ENCODE assay signal across 18 cellular contexts in genomic region chr12:47944685-47945340, GRCh38. TPM values are rescaled to one million over a fixed set of nuclear protein-coding genes. Genes with fewer than 3 reads are reported as not detected.
"Had no signal": no experiment of that assay in that cellular context is flagged by ENCODE, and none has a peak within 500 bp of the region (broad histone marks: within the 10 kb centered on the region; RNA-seq: fewer than 3 reads in every experiment).

No MANE protein-coding gene starts in this region.

- DNase-seq: activated CD4-positive, alpha-beta T cell treated with anti-CD3 and anti-CD28 coated beads, Interleukin-2, amount 10 ng/mL, durations not matched to agents 7 days and 5 days; activated CD8-positive, alpha-beta T cell treated with anti-CD3 and anti-CD28 coated beads, Interleukin-2, amount 10 ng/mL, durations not matched to agents 7 days and 5 days; activated T-cell treated with anti-CD3 and anti-CD28 coated beads, Interleukin-2, amount 50 U/mL, for 24 hours; adrenal gland; left cardiac atrium; mesendoderm; stimulated activated CD4-positive, alpha-beta T cell treated with anti-CD3 and anti-CD28 coated beads, Interleukin-12 subunit alpha, Interleukin-12 subunit beta, amount 100 ng/mL, for 4 hours; stimulated activated CD4-positive, alpha-beta T cell treated with anti-CD3 and anti-CD28 coated beads, Interleukin-2, amount 100 ng/mL, for 24 hours; stimulated activated naive CD8-positive, alpha-beta T cell treated with anti-CD3 and anti-CD28 coated beads, Interleukin-15, Interleukin-2, amounts not matched to agents 100 U/mL and 50 U/mL, for 24 hours; substantia nigra; tibial artery had no signal

- H3K4me3 Mint-ChIP-seq: activated CD4-positive, alpha-beta T cell treated with anti-CD3 and anti-CD28 coated beads, Interleukin-2, amount 10 ng/mL, durations not matched to agents 7 days and 5 days; activated CD8-positive, alpha-beta T cell treated with anti-CD3 and anti-CD28 coated beads, Interleukin-2, amount 10 ng/mL, durations not matched to agents 7 days and 5 days; activated T-cell treated with anti-CD3 and anti-CD28 coated beads, Interleukin-2, amount 50 U/mL, for 24 hours; natural killer cell treated with Interleukin-12 subunit alpha and Interleukin-12 subunit beta and Interleukin-15 and Interleukin-18, amount 100 ng/mL, for 72 hours; T-helper 2 cell treated with Interferon-gamma antibody and Interleukin-4, amounts not matched to agents 5 μg/mL and 100 μg/mL, for 36 hours had no signal

- H3K36me3 Mint-ChIP-seq: activated naive CD4-positive, alpha-beta T cell treated with anti-CD3 and anti-CD28 coated beads, Interleukin-2, amount 50 U/mL, for 72 hours; natural killer cell treated with Interleukin-12 subunit alpha and Interleukin-12 subunit beta and Interleukin-15 and Interleukin-18, amount 100 ng/mL, for 72 hours had no signal

- H3K9me3 ChIP-seq: adrenal gland, tibial artery, vagina had no signal

- H3K9me3 Mint-ChIP-seq: activated CD4-positive, alpha-beta T cell treated with anti-CD3 and anti-CD28 coated beads, Interleukin-2, amount 10 ng/mL, durations not matched to agents 7 days and 5 days; activated naive CD4-positive, alpha-beta T cell treated with anti-CD3 and anti-CD28 coated beads, Interleukin-2, amount 50 U/mL, for 72 hours; activated T-cell treated with anti-CD3 and anti-CD28 coated beads, Interleukin-2, amount 50 U/mL, for 24 hours; natural killer cell treated with Interleukin-12 subunit alpha and Interleukin-12 subunit beta and Interleukin-15 and Interleukin-18, amount 100 ng/mL, for 72 hours; T-helper 2 cell treated with Interferon-gamma antibody and Interleukin-4, amounts not matched to agents 5 μg/mL and 100 μg/mL, for 36 hours had no signal

- H3K27me3 ChIP-seq: adrenal gland, cardiac muscle cell, vagina had no signal

- H3K27ac ChIP-seq: adrenal gland, cardiac muscle cell, tibial artery, vagina had no signal

- H3K36me3 ChIP-seq: adrenal gland, cardiac muscle cell, tibial artery, vagina had no signal

- H3K4me1 ChIP-seq: adrenal gland had no signal

- H3K27ac Mint-ChIP-seq: activated CD4-positive, alpha-beta T cell treated with anti-CD3 and anti-CD28 coated beads, Interleukin-2, amount 10 ng/mL, durations not matched to agents 7 days and 5 days; activated CD8-positive, alpha-beta T cell treated with anti-CD3 and anti-CD28 coated beads, Interleukin-2, amount 10 ng/mL, durations not matched to agents 7 days and 5 days; activated naive CD4-positive, alpha-beta T cell treated with anti-CD3 and anti-CD28 coated beads, Interleukin-2, amount 50 U/mL, for 72 hours; activated T-cell treated with anti-CD3 and anti-CD28 coated beads, Interleukin-2, amount 50 U/mL, for 24 hours; natural killer cell treated with Interleukin-12 subunit alpha and Interleukin-12 subunit beta and Interleukin-15 and Interleukin-18, amount 100 ng/mL, for 72 hours; T-helper 2 cell treated with Interferon-gamma antibody and Interleukin-4, amounts not matched to agents 5 μg/mL and 100 μg/mL, for 36 hours had no signal

- H3K4me3 ChIP-seq: adrenal gland, cardiac muscle cell, tibial artery, vagina had no signal

- ATAC-seq: activated CD8-positive, alpha-beta T cell treated with anti-CD3 and anti-CD28 coated beads, Interleukin-2, amount 10 ng/mL, durations not matched to agents 7 days and 5 days; activated naive CD4-positive, alpha-beta T cell treated with anti-CD3 and anti-CD28 coated beads, Interleukin-2, amount 50 U/mL, for 72 hours; left cardiac atrium; natural killer cell treated with Interleukin-12 subunit alpha and Interleukin-12 subunit beta and Interleukin-15 and Interleukin-18, amount 100 ng/mL, for 72 hours; stimulated activated naive CD8-positive, alpha-beta T cell treated with anti-CD3 and anti-CD28 coated beads, Interleukin-15, Interleukin-2, amounts not matched to agents 100 U/mL and 50 U/mL, for 24 hours had no signal

RNA-seq across cellular contexts. Expression of gene VDR, which starts 40.0 kb away (rescaled TPM):
- total RNA-seq: cardiac muscle cell had no signal
- polyA plus RNA-seq: cardiac muscle cell had no signal

RNA-seq across cellular contexts. Expression of gene COL2A1, which starts 59.5 kb away (rescaled TPM):
- total RNA-seq: activated CD4-positive, alpha-beta T cell treated with anti-CD3 and anti-CD28 coated beads, Interleukin-2, amount 10 ng/mL, durations not matched to agents 7 days and 5 days; activated CD8-positive, alpha-beta T cell treated with anti-CD3 and anti-CD28 coated beads, Interleukin-2, amount 10 ng/mL, durations not matched to agents 7 days and 5 days; activated naive CD4-positive, alpha-beta T cell treated with anti-CD3 and anti-CD28 coated beads, Interleukin-2, amount 50 U/mL, for 72 hours; dermis microvascular lymphatic vessel endothelial cell; glomerular endothelial cell; left cardiac atrium; natural killer cell treated with Interleukin-12 subunit alpha and Interleukin-12 subunit beta and Interleukin-15 and Interleukin-18, amount 100 ng/mL, for 72 hours; vagina had no signal
